ENCODE assay signal across 10 cellular contexts in genomic region chr4:82017680-82018079, GRCh38.
DNase-seq lines count a peak whose midpoint lies in the region; ATAC-seq and TF ChIP-seq lines count a peak whose summit lies in the region.
"Had no signal": no experiment of that assay in that cellular context is flagged by ENCODE, and none has a peak within 500 bp of the region (broad histone marks: within the 10 kb centered on the region; RNA-seq: fewer than 3 reads in every experiment).

No MANE protein-coding gene starts in this region.

- CTCF ChIA-PET in activated CD4-positive, alpha-beta T cell treated with anti-CD3 and anti-CD28 coated beads for 36 hours (lab: Charles Lee), result no interaction called here

- H3K36me3 Mint-ChIP-seq in activated CD4-positive, alpha-beta T cell treated with anti-CD3 and anti-CD28 coated beads, Interleukin-2, amount 10 ng/mL, durations not matched to agents 24 days and 14 days (ENCODE audit: low read depth), result no peaks in the 10 kb centered on the region
- H3K36me3 Mint-ChIP-seq in activated CD4-positive, alpha-beta T cell treated with anti-CD3 and anti-CD28 coated beads for 36 hours (ENCODE audit: low read depth), result no peaks in the 10 kb centered on the region
- peaks cover 8% of the 10 kb centered on the region for H3K36me3 Mint-ChIP-seq in endothelial cell (ENCODE audit: low read depth, unreplicated experiment)

- no peaks in the 10 kb centered on the region for H3K4me1 Mint-ChIP-seq in activated CD4-positive, alpha-beta T cell treated with anti-CD3 and anti-CD28 coated beads, Interleukin-2, amount 10 ng/mL, durations not matched to agents 24 days and 14 days
- H3K4me1 Mint-ChIP-seq in activated CD4-positive, alpha-beta T cell treated with anti-CD3 and anti-CD28 coated beads for 36 hours, result no peaks in the 10 kb centered on the region
- H3K4me1 Mint-ChIP-seq in endothelial cell (ENCODE audit: unreplicated experiment), result no peaks in the 10 kb centered on the region
- H3K4me1 Mint-ChIP-seq: memory B cell had no signal

- peak; percentile 60 for DNase-seq in activated CD4-positive, alpha-beta T cell treated with anti-CD3 and anti-CD28 coated beads, Interleukin-2, amount 10 ng/mL, durations not matched to agents 24 days and 14 days
- DNase-seq in activated CD4-positive, alpha-beta T cell treated with anti-CD3 and anti-CD28 coated beads for 36 hours, result no peak
- DNase-seq in NCI-H226 (peak; percentile 5), endothelial cell (ENCODE audit: low spot score) (peak; percentile 21), retinal pigment epithelial cell (ENCODE audit: low read depth) (peak; percentile 6), NCI-H1417 (lab: John Stamatoyannopoulos, UW) (no peak), head of caudate nucleus (no peak)
- DNase-seq: stimulated activated naive CD4-positive, alpha-beta T cell treated with Interleukin-2 at 50 U/mL for 16 hours had no signal

- no peak overlapping the region for H3K4me3 Mint-ChIP-seq in activated CD4-positive, alpha-beta T cell treated with anti-CD3 and anti-CD28 coated beads, Interleukin-2, amount 10 ng/mL, durations not matched to agents 24 days and 14 days
- H3K4me3 Mint-ChIP-seq in activated CD4-positive, alpha-beta T cell treated with anti-CD3 and anti-CD28 coated beads for 36 hours, result no peak overlapping the region
- no peak overlapping the region for H3K4me3 Mint-ChIP-seq in endothelial cell (ENCODE audit: unreplicated experiment)
- H3K4me3 Mint-ChIP-seq: memory B cell had no signal

- TF ChIP-seq CTCF in endothelial cell (IDR thresholded peaks at IDR 0.05; ENCODE audit: unreplicated experiment) (no peak), retinal pigment epithelial cell (conservative IDR thresholded peaks at IDR 0.05; ENCODE audit: low read depth, low read length) (no peak)

- intact Hi-C loops in activated CD4-positive, alpha-beta T cell treated with anti-CD3 and anti-CD28 coated beads, Interleukin-2, amount 10 ng/mL, durations not matched to agents 24 days and 14 days (cut with micrococcal nuclease), result no loop called here
- intact Hi-C loops in activated CD4-positive, alpha-beta T cell treated with anti-CD3 and anti-CD28 coated beads for 36 hours (cut with DNase I, micrococcal nuclease), result no loop called here
- intact Hi-C loops in head of caudate nucleus (cut with DNase I), result no loop called here

- no peak for ATAC-seq in activated CD4-positive, alpha-beta T cell treated with anti-CD3 and anti-CD28 coated beads for 36 hours
- no peak for ATAC-seq in HG02642 (IDR thresholded peaks at IDR 0.05; ENCODE audit: poor library complexity, unreplicated experiment)

- H3K27me3 Mint-ChIP-seq in activated CD4-positive, alpha-beta T cell treated with anti-CD3 and anti-CD28 coated beads, Interleukin-2, amount 10 ng/mL, durations not matched to agents 24 days and 14 days, result no peaks in the 10 kb centered on the region
- H3K27me3 Mint-ChIP-seq in activated CD4-positive, alpha-beta T cell treated with anti-CD3 and anti-CD28 coated beads for 36 hours, result peaks cover 15% of the 10 kb centered on the region
- H3K27me3 Mint-ChIP-seq in endothelial cell (ENCODE audit: unreplicated experiment), result no peaks in the 10 kb centered on the region

- POLR2A ChIA-PET in activated CD4-positive, alpha-beta T cell treated with anti-CD3 and anti-CD28 coated beads for 36 hours (lab: Charles Lee), result no interaction called here

- H3K4me3 ChIP-seq in retinal pigment epithelial cell (ENCODE audit: low read length), result no peak overlapping the region

- H3K9me3 Mint-ChIP-seq in activated CD4-positive, alpha-beta T cell treated with anti-CD3 and anti-CD28 coated beads, Interleukin-2, amount 10 ng/mL, durations not matched to agents 24 days and 14 days, result peaks cover 18% of the 10 kb centered on the region
- peaks cover 12% of the 10 kb centered on the region for H3K9me3 Mint-ChIP-seq in activated CD4-positive, alpha-beta T cell treated with anti-CD3 and anti-CD28 coated beads for 36 hours (ENCODE audit: low read depth)
- no peaks in the 10 kb centered on the region for H3K9me3 Mint-ChIP-seq in endothelial cell (ENCODE audit: unreplicated experiment)

- no peak overlapping the region for H3K27ac Mint-ChIP-seq in activated CD4-positive, alpha-beta T cell treated with anti-CD3 and anti-CD28 coated beads, Interleukin-2, amount 10 ng/mL, durations not matched to agents 24 days and 14 days
- no peak overlapping the region for H3K27ac Mint-ChIP-seq in activated CD4-positive, alpha-beta T cell treated with anti-CD3 and anti-CD28 coated beads for 36 hours
- H3K27ac Mint-ChIP-seq in endothelial cell (ENCODE audit: unreplicated experiment), result no peak overlapping the region
- H3K27ac Mint-ChIP-seq: memory B cell had no signal

Comparison
In these comparisons a context has a peak if more than half of its experiments do, and no peak if none do; other contexts are left out.
1. DNase-seq: peak in activated CD4-positive, alpha-beta T cell treated with anti-CD3 and anti-CD28 coated beads, Interleukin-2, amount 10 ng/mL, durations not matched to agents 24 days and 14 days (single experiment), NCI-H226 (single experiment), endothelial cell (single experiment) and retinal pigment epithelial cell (single experiment); none in activated CD4-positive, alpha-beta T cell treated with anti-CD3 and anti-CD28 coated beads for 36 hours (single experiment), NCI-H1417 (0 of 3) and head of caudate nucleus (0 of 42).